Comparison of ENCODE assay signal across 1 cellular context in the genomic region with DNA sequence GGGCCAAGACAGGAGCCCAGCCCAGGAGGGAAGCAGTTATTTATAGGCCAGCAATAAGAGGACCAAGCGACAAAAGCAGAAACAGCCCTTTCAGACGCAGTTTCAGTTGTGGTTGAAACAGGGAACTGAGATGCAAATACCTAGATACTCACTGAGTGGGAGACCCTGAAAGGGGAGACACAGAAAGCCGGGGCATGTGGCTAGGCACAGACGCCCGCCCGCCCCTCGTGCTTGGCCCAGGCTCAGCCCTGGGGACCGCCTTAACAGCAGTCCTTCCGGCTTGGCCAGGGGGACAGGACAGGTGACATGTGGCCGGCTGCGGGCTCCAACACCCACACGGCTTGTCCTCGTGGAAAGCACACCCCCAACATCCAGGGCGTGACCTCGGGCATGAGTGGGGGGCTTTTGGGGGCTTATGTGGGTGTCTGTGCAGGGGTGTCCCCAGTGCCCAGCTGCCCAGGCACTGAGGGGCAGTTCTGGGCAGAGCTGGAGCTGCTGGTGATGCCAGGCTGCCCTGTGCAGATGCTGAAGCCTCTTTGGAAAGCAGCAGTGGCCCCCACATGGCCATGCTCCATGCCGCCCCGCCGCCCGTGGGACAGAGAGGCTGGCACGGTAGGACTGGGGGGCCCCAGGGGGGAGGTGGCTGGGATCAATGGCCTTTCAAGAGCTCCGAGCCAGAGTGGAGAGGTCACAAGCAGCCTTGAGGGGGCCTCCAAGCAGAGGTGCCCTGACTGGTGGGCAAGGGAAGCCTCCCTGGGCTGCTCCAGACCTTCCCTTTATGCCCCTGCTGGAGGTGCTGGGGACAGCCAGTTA.
TF ChIP-seq lines count a peak whose summit lies in the region.

No MANE protein-coding gene starts in this region.

TF ChIP-seq in K562, 482 proteins besides CTCF, POLR2A, EP300 and RAD21:
- no peak for TF ChIP-seq KLF1 (tag; IDR thresholded peaks at IDR 0.05)
- no peak for TF ChIP-seq MTA3 (IDR thresholded peaks at IDR 0.05; ENCODE audit: borderline replicate concordance)
- TF ChIP-seq ARHGAP35 (IDR thresholded peaks at IDR 0.05; ENCODE audit: partially characterized antibody): no peak
- TF ChIP-seq, protein P1, sequence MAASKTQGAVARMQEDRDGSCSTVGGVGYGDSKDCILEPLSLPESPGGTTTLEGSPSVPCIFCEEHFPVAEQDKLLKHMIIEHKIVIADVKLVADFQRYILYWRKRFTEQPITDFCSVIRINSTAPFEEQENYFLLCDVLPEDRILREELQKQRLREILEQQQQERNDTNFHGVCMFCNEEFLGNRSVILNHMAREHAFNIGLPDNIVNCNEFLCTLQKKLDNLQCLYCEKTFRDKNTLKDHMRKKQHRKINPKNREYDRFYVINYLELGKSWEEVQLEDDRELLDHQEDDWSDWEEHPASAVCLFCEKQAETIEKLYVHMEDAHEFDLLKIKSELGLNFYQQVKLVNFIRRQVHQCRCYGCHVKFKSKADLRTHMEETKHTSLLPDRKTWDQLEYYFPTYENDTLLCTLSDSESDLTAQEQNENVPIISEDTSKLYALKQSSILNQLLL (CRISPR knock-in tag; IDR thresholded peaks at IDR 0.05; ENCODE audit: borderline replicate concordance): no peak
- TF ChIP-seq, protein P2, sequence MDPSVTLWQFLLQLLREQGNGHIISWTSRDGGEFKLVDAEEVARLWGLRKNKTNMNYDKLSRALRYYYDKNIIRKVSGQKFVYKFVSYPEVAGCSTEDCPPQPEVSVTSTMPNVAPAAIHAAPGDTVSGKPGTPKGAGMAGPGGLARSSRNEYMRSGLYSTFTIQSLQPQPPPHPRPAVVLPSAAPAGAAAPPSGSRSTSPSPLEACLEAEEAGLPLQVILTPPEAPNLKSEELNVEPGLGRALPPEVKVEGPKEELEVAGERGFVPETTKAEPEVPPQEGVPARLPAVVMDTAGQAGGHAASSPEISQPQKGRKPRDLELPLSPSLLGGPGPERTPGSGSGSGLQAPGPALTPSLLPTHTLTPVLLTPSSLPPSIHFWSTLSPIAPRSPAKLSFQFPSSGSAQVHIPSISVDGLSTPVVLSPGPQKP (CRISPR knock-in tag; IDR thresholded peaks at IDR 0.05): no peak
- TF ChIP-seq ZNF77 (CRISPR knock-in tag; IDR thresholded peaks at IDR 0.05): no peak
- TF ChIP-seq PCBP1 (IDR thresholded peaks at IDR 0.05; ENCODE audit: low read depth, low read length, poor library complexity, severe bottlenecking): no peak
- TF ChIP-seq DDX20 (tag; IDR thresholded peaks at IDR 0.05; ENCODE audit: low read depth): no peak
- TF ChIP-seq NR2C2 (CRISPR knock-in tag; IDR thresholded peaks at IDR 0.05): no peak
- TF ChIP-seq NR2C2 (tag; IDR thresholded peaks at IDR 0.05): no peak
- TF ChIP-seq U2AF2 (optimal IDR thresholded peaks at IDR 0.05; ENCODE audit: low read depth, low read length): no peak
- TF ChIP-seq MEF2A (IDR thresholded peaks at IDR 0.05; ENCODE audit: control insufficient read depth, low read depth, low read length): no peak
- TF ChIP-seq, protein P3, sequence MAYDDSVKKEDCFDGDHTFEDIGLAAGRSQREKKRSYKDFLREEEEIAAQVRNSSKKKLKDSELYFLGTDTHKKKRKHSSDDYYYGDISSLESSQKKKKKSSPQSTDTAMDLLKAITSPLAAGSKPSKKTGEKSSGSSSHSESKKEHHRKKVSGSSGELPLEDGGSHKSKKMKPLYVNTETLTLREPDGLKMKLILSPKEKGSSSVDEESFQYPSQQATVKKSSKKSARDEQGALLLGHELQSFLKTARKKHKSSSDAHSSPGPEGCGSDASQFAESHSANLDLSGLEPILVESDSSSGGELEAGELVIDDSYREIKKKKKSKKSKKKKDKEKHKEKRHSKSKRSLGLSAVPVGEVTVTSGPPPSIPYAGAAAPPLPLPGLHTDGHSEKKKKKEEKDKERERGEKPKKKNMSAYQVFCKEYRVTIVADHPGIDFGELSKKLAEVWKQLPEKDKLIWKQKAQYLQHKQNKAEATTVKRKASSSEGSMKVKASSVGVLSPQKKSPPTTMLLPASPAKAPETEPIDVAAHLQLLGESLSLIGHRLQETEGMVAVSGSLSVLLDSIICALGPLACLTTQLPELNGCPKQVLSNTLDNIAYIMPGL (CRISPR knock-in tag; IDR thresholded peaks at IDR 0.05): no peak
- TF ChIP-seq NR3C1 (CRISPR knock-in tag; IDR thresholded peaks at IDR 0.05): no peak
- no peak for TF ChIP-seq MEF2D (tag; conservative IDR thresholded peaks at IDR 0.05; ENCODE audit: low read depth)
- no peak for TF ChIP-seq NCOA6 (IDR thresholded peaks at IDR 0.05)
- TF ChIP-seq SAP30 (IDR thresholded peaks at IDR 0.05; ENCODE audit: borderline replicate concordance, insufficient read depth, low read depth, low read length, poor library complexity, severe bottlenecking): no peak
- TF ChIP-seq, protein P4, sequence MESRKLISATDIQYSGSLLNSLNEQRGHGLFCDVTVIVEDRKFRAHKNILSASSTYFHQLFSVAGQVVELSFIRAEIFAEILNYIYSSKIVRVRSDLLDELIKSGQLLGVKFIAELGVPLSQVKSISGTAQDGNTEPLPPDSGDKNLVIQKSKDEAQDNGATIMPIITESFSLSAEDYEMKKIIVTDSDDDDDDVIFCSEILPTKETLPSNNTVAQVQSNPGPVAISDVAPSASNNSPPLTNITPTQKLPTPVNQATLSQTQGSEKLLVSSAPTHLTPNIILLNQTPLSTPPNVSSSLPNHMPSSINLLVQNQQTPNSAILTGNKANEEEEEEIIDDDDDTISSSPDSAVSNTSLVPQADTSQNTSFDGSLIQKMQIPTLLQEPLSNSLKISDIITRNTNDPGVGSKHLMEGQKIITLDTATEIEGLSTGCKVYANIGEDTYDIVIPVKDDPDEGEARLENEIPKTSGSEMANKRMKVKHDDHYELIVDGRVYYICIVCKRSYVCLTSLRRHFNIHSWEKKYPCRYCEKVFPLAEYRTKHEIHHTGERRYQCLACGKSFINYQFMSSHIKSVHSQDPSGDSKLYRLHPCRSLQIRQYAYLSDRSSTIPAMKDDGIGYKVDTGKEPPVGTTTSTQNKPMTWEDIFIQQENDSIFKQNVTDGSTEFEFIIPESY (CRISPR knock-in tag; IDR thresholded peaks at IDR 0.05): no peak
- TF ChIP-seq HDAC3 (IDR thresholded peaks at IDR 0.05; ENCODE audit: borderline replicate concordance, partially characterized antibody): no peak
- TF ChIP-seq, protein P5, sequence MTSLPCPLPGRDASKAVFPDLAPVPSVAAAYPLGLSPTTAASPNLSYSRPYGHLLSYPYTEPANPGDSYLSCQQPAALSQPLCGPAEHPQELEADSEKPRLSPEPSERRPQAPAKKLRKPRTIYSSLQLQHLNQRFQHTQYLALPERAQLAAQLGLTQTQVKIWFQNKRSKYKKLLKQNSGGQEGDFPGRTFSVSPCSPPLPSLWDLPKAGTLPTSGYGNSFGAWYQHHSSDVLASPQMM (CRISPR knock-in tag; IDR thresholded peaks at IDR 0.05): no peak
- TF ChIP-seq, protein P6, sequence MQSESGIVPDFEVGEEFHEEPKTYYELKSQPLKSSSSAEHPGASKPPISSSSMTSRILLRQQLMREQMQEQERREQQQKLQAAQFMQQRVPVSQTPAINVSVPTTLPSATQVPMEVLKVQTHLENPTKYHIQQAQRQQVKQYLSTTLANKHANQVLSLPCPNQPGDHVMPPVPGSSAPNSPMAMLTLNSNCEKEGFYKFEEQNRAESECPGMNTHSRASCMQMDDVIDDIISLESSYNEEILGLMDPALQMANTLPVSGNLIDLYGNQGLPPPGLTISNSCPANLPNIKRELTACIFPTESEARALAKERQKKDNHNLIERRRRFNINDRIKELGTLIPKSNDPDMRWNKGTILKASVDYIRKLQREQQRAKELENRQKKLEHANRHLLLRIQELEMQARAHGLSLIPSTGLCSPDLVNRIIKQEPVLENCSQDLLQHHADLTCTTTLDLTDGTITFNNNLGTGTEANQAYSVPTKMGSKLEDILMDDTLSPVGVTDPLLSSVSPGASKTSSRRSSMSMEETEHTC (IDR thresholded peaks at IDR 0.05): no peak
